Comparison of ENCODE assay signal across 20 cellular contexts in the genomic region with DNA sequence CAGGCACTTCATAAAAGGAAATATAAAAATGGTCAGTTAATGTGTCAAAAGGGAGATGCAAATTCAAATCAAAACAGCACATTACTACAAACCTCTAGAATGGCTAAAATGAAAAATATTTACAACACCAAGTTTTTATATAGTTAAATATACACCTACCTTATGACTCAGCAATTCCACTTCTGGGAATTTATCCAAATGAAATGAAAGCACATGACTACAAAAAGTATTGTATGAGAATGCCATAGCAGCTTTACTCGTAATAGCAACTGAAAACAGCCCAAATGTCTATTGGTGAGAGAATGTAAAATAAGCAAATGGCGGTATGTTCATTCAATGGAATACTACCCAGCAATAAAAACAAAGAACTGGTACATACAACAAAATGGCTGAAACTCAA.
A peak's percentile ranks its signal among the peaks of the same experiment; 100 is the strongest.
DNase-seq lines count a peak whose midpoint lies in the region; ATAC-seq and TF ChIP-seq lines count a peak whose summit lies in the region.
"Had no signal": no experiment of that assay in that cellular context is flagged by ENCODE, and none has a peak within 500 bp of the region (broad histone marks: within the 10 kb centered on the region; RNA-seq: fewer than 3 reads in every experiment).

No MANE protein-coding gene starts in this region.

- H3K36me3 ChIP-seq in RWPE2 (ENCODE audit: low read depth) = no peaks in the 10 kb centered on the region
- no peaks in the 10 kb centered on the region for H3K36me3 ChIP-seq in fibroblast of lung (ENCODE audit: control insufficient read depth, insufficient read depth, low read length)
- H3K36me3 ChIP-seq in mesendoderm (ENCODE audit: control insufficient read depth, insufficient read depth, low read length) = no peaks in the 10 kb centered on the region
- H3K36me3 ChIP-seq: stomach had no signal

- WGBS in mesendoderm (ENCODE audit: extremely low coverage, insufficient coverage, low lambda C conversion rate) = no CpG with 5 or more reads among the region's 2 CpGs

- peaks cover 11% of the 10 kb centered on the region for H3K9me3 ChIP-seq in RWPE2 (ENCODE audit: severe bottlenecking)
- no peaks in the 10 kb centered on the region for H3K9me3 ChIP-seq in fibroblast of lung (ENCODE audit: control insufficient read depth, insufficient read depth, low read depth, low read length)

- H3K27me3 ChIP-seq in RWPE2 (ENCODE audit: insufficient read depth, poor library complexity, severe bottlenecking) = no peaks in the 10 kb centered on the region
- no peaks in the 10 kb centered on the region for H3K27me3 ChIP-seq in fibroblast of lung (ENCODE audit: control insufficient read depth, insufficient read depth, low read length)
- no peaks in the 10 kb centered on the region for H3K27me3 ChIP-seq in mesendoderm (ENCODE audit: insufficient read depth, low read length, poor library complexity)
- H3K27me3 ChIP-seq: stomach had no signal

- H3K36me3 Mint-ChIP-seq in activated T-cell treated with anti-CD3 and anti-CD28 coated beads, Interleukin-2, amount 50 U/mL, for 72 hours (ENCODE audit: insufficient read depth in 2 of 2) = peaks cover 0 to 2% of the 10 kb centered on the region in 2 donors
- H3K36me3 Mint-ChIP-seq in activated T-cell treated with anti-CD3 and anti-CD28 coated beads, Interleukin-2, amount 50 U/mL, for 4 hours (ENCODE audit: insufficient read depth) = no peaks in the 10 kb centered on the region
- H3K36me3 Mint-ChIP-seq: CD8-positive, alpha-beta memory T cell had no signal

- H3K79me2 ChIP-seq in fibroblast of lung (ENCODE audit: control insufficient read depth, insufficient read depth, low read length) (no peaks in the 10 kb centered on the region), mesendoderm (ENCODE audit: control insufficient read depth, insufficient read depth, low read length) (no peaks in the 10 kb centered on the region)
- H3K79me2 ChIP-seq: parathyroid adenoma had no signal

- DNase-seq in activated T-cell treated with anti-CD3 and anti-CD28 coated beads, Interleukin-2, amount 50 U/mL, for 72 hours = no peak
- no peak for DNase-seq in activated T-cell treated with anti-CD3 and anti-CD28 coated beads, Interleukin-2, amount 50 U/mL, for 4 hours
- no peak for DNase-seq in RWPE2 (ENCODE audit: low spot score)
- DNase-seq in fibroblast of lung (ENCODE audit: low read depth in 2 of 2) = peak; percentile 57 to 72
- DNase-seq in hypothalamus (lab: John Stamatoyannopoulos, UW) = no peak
- DNase-seq in globus pallidus (ENCODE audit: low spot score) = no peak
- DNase-seq in mesendoderm = no peak
- DNase-seq: 8988T; activated naive CD4-positive, alpha-beta T cell; CD8-positive, alpha-beta memory T cell; effector CD8-positive, alpha-beta T cell; NCI-H1694 treated with DMSO at 0.1 percent for 48 hours; NCI-H510A treated with DMSO at 0.1 percent for 48 hours; stimulated activated CD4-positive, alpha-beta T cell treated with anti-CD3 and anti-CD28 coated beads, Interleukin-12 subunit alpha, Interleukin-12 subunit beta, amount 100 ng/mL, for 4 hours; stomach had no signal

- no peak for TF ChIP-seq CTCF in RWPE2 (IDR thresholded peaks at IDR 0.05; ENCODE audit: poor library complexity, severe bottlenecking)
- no peak for TF ChIP-seq CTCF in fibroblast of lung (conservative IDR thresholded peaks at IDR 0.05 in 1 of 2, IDR thresholded peaks at IDR 0.05 in 1 of 2; ENCODE audit: low read depth in 1 of 2, low read length in 2 of 2)

- H2BK5ac ChIP-seq in mesendoderm (ENCODE audit: low read length) = no peak overlapping the region

- H3K9me3 Mint-ChIP-seq in activated T-cell treated with anti-CD3 and anti-CD28 coated beads, Interleukin-2, amount 50 U/mL, for 72 hours = peaks cover 6 to 11% of the 10 kb centered on the region in 2 donors
- H3K9me3 Mint-ChIP-seq in activated T-cell treated with anti-CD3 and anti-CD28 coated beads, Interleukin-2, amount 50 U/mL, for 4 hours = peaks cover 39% of the 10 kb centered on the region

- H3K4me2 ChIP-seq in fibroblast of lung (ENCODE audit: extremely low read depth, insufficient read depth, low read length) (no peak overlapping the region), mesendoderm (ENCODE audit: low read length) (no peak overlapping the region)

- H4K5ac ChIP-seq in mesendoderm (ENCODE audit: low read length) = no peak overlapping the region

- H3K23ac ChIP-seq in mesendoderm (ENCODE audit: low read length) = no peak overlapping the region

- no peak overlapping the region for H3K4me3 ChIP-seq in RWPE2 (ENCODE audit: severe bottlenecking)
- H3K4me3 ChIP-seq in fibroblast of lung (replicated peaks in 1 of 4; ENCODE audit: control extremely low read depth in 1 of 4, insufficient read depth in 1 of 4, low read depth in 3 of 4, low read length in 4 of 4) = no peak overlapping the region
- H3K4me3 ChIP-seq in mesendoderm (ENCODE audit: low read length) = no peak overlapping the region
- H3K4me3 ChIP-seq: stomach had no signal

- no peak overlapping the region for H2AFZ ChIP-seq in fibroblast of lung (ENCODE audit: low read length)
- H2AFZ ChIP-seq: parathyroid adenoma had no signal

- no peak overlapping the region for H3K4me3 Mint-ChIP-seq in activated T-cell treated with anti-CD3 and anti-CD28 coated beads, Interleukin-2, amount 50 U/mL, for 72 hours
- H3K4me3 Mint-ChIP-seq in activated T-cell treated with anti-CD3 and anti-CD28 coated beads, Interleukin-2, amount 50 U/mL, for 4 hours = no peak overlapping the region
- H3K4me3 Mint-ChIP-seq: CD8-positive, alpha-beta memory T cell had no signal

- peaks cover 4% of the 10 kb centered on the region for H3K4me1 ChIP-seq in RWPE2 (ENCODE audit: insufficient read depth, poor library complexity, severe bottlenecking)
- no peaks in the 10 kb centered on the region for H3K4me1 ChIP-seq in fibroblast of lung (ENCODE audit: control insufficient read depth, extremely low read depth, insufficient read depth, low read length)
- no peaks in the 10 kb centered on the region for H3K4me1 ChIP-seq in mesendoderm (ENCODE audit: control insufficient read depth, low read depth, low read length)
- H3K4me1 ChIP-seq: parathyroid adenoma, stomach had no signal

- no peak overlapping the region for H3K56ac ChIP-seq in mesendoderm (ENCODE audit: low read length)

- H3K27me3 Mint-ChIP-seq in activated T-cell treated with anti-CD3 and anti-CD28 coated beads, Interleukin-2, amount 50 U/mL, for 72 hours (ENCODE audit: low read depth) = no peaks in the 10 kb centered on the region
- no peaks in the 10 kb centered on the region for H3K27me3 Mint-ChIP-seq in activated T-cell treated with anti-CD3 and anti-CD28 coated beads, Interleukin-2, amount 50 U/mL, for 4 hours (ENCODE audit: low read depth)
- H3K27me3 Mint-ChIP-seq: CD8-positive, alpha-beta memory T cell had no signal

- H4K8ac ChIP-seq in mesendoderm (ENCODE audit: low read depth, low read length) = no peak overlapping the region

- H2BK15ac ChIP-seq in mesendoderm (replicated peaks; ENCODE audit: low read depth) = no peak overlapping the region

- H3K4me1 Mint-ChIP-seq in activated T-cell treated with anti-CD3 and anti-CD28 coated beads, Interleukin-2, amount 50 U/mL, for 72 hours (ENCODE audit: low read depth) = no peaks in the 10 kb centered on the region
- no peaks in the 10 kb centered on the region for H3K4me1 Mint-ChIP-seq in activated T-cell treated with anti-CD3 and anti-CD28 coated beads, Interleukin-2, amount 50 U/mL, for 4 hours (ENCODE audit: low read depth)
- H3K4me1 Mint-ChIP-seq: CD8-positive, alpha-beta memory T cell had no signal

- no peaks in the 10 kb centered on the region for H3K79me1 ChIP-seq in mesendoderm (ENCODE audit: low read length)

- peak overlapping the region; percentile 4 for H3K27ac Mint-ChIP-seq in activated T-cell treated with anti-CD3 and anti-CD28 coated beads, Interleukin-2, amount 50 U/mL, for 72 hours
- H3K27ac Mint-ChIP-seq: CD8-positive, alpha-beta memory T cell had no signal

- H3K27ac ChIP-seq in RWPE2 (ENCODE audit: poor library complexity, severe bottlenecking) (no peak overlapping the region), fibroblast of lung (ENCODE audit: insufficient read depth, low read length) (no peak overlapping the region), mesendoderm (ENCODE audit: low read depth, low read length) (no peak overlapping the region)
- H3K27ac ChIP-seq: parathyroid adenoma, stomach had no signal

- no peak overlapping the region for H3K18ac ChIP-seq in mesendoderm (ENCODE audit: low read length)

- no peak overlapping the region for H3K9ac ChIP-seq in fibroblast of lung (ENCODE audit: insufficient read depth, low read length)
- H3K9ac ChIP-seq in mesendoderm (ENCODE audit: low read length) = no peak overlapping the region
- H3K9ac ChIP-seq: parathyroid adenoma had no signal

- H3K4ac ChIP-seq in mesendoderm (ENCODE audit: low read depth, low read length) = no peak overlapping the region

- H2BK120ac ChIP-seq in mesendoderm (ENCODE audit: low read depth, low read length) = no peak overlapping the region

- no peak overlapping the region for H2AK5ac ChIP-seq in mesendoderm (ENCODE audit: low read length)

- no peak for ATAC-seq in activated T-cell treated with anti-CD3 and anti-CD28 coated beads, Interleukin-2, amount 50 U/mL, for 72 hours (replicated peaks in 1 of 2)
- ATAC-seq in activated T-cell treated with anti-CD3 and anti-CD28 coated beads, Interleukin-2, amount 50 U/mL, for 4 hours = no peak
- ATAC-seq in RWPE2 (ENCODE audit: low read depth) (peak; percentile 51), GM21717 (IDR thresholded peaks at IDR 0.05; ENCODE audit: unreplicated experiment) (no peak)
- ATAC-seq: activated CD4-positive, CD25-positive, alpha-beta regulatory T cell treated with anti-CD3 and anti-CD28 coated beads, Interleukin-2, amount 50 U/mL, for 24 hours; HCT116; Panc1 had no signal

- no peaks in the 10 kb centered on the region for H4K20me1 ChIP-seq in fibroblast of lung (ENCODE audit: control insufficient read depth, extremely low read depth, insufficient read depth, low read length)

Comparison
In these comparisons a context has a peak if more than half of its experiments do, and no peak if none do; other contexts are left out.
1. DNase-seq: peak in fibroblast of lung (2 of 2); none in activated T-cell treated with anti-CD3 and anti-CD28 coated beads, Interleukin-2, amount 50 U/mL, for 72 hours (0 of 2), activated T-cell treated with anti-CD3 and anti-CD28 coated beads, Interleukin-2, amount 50 U/mL, for 4 hours (single experiment), RWPE2 (single experiment), hypothalamus (0 of 51), globus pallidus (single experiment) and mesendoderm (single experiment).